ENCODE assay signal across 1 cellular context in the genomic region with DNA sequence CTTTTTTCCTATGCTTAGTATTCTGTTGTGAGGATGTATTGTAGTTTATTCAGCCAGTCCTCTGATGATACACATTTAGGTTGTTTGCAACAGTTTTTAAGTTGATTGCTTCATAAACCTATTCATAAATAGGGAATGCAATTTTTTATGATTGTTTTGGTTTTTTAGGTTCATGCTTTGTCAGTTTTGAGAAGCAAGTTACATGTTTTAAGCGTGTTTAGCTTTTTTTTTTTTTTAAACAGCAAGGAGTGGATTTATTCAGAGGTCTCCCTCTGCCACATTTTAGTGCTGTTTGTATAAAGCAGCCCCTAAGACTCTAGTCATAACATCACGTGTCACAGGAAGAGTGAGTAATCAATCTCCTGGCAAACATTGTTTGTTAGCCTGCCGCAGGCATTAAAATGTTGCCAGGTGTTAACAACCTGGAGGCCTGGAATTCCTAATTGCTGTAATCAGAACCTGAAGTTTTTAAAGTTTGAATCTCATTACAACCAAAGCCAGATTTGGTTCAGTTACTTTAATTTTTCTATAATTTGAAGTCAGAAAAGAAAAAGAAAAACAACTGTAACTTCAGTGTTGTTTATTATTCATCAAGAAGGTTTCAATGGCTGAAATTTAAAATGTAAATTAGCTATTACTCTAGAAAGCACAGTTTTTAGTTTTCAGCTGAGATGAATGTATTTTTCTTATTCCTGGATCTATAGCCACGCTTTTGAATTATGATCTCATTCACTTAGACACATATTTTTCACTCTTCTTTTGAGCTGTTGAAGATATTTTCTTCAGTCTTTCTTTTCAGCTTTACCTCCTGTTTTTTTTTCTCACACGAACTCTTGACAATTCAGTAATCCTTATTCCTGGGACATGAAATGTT.
A peak's percentile ranks its signal among the peaks of the same experiment; 100 is the strongest.
TF ChIP-seq lines count a peak whose summit lies in the region.

No MANE protein-coding gene starts in this region.

TF ChIP-seq in H1, 55 proteins besides CTCF, POLR2A, EP300 and RAD21 (continued from another document):
- TF ChIP-seq CHD7 (IDR thresholded peaks at IDR 0.05; ENCODE audit: insufficient replicate concordance, low read length): peak; percentile 54
- no peak for TF ChIP-seq GABPA (IDR thresholded peaks at IDR 0.05; ENCODE audit: borderline replicate concordance, insufficient read depth, low read length)
- TF ChIP-seq, protein P1, sequence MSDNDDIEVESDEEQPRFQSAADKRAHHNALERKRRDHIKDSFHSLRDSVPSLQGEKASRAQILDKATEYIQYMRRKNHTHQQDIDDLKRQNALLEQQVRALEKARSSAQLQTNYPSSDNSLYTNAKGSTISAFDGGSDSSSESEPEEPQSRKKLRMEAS (IDR thresholded peaks at IDR 0.05): no peak
- TF ChIP-seq NANOG (IDR thresholded peaks at IDR 0.05; ENCODE audit: insufficient read depth, low read depth, low read length, poor library complexity, severe bottlenecking): no peak
- TF ChIP-seq YY1 (IDR thresholded peaks at IDR 0.05; ENCODE audit: low read depth, low read length): no peak
- TF ChIP-seq KDM1A (IDR thresholded peaks at IDR 0.05; ENCODE audit: borderline replicate concordance, low read length): no peak
- no peak for TF ChIP-seq KDM5A (IDR thresholded peaks at IDR 0.05; ENCODE audit: low read length)
- peak; percentile 42; the same call in 1 of the 2 replicates for TF ChIP-seq JUND (IDR thresholded peaks at IDR 0.05; ENCODE audit: low read length)
- TF ChIP-seq, protein P2, sequence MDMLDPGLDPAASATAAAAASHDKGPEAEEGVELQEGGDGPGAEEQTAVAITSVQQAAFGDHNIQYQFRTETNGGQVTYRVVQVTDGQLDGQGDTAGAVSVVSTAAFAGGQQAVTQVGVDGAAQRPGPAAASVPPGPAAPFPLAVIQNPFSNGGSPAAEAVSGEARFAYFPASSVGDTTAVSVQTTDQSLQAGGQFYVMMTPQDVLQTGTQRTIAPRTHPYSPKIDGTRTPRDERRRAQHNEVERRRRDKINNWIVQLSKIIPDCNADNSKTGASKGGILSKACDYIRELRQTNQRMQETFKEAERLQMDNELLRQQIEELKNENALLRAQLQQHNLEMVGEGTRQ (IDR thresholded peaks at IDR 0.05; ENCODE audit: low read length): 0 out of 2 replicates have a peak, but pooled peaks have one; percentile 48
- TF ChIP-seq EZH2 (IDR thresholded peaks at IDR 0.05; ENCODE audit: low read depth, low read length, severe bottlenecking): no peak
- TF ChIP-seq, protein P3, sequence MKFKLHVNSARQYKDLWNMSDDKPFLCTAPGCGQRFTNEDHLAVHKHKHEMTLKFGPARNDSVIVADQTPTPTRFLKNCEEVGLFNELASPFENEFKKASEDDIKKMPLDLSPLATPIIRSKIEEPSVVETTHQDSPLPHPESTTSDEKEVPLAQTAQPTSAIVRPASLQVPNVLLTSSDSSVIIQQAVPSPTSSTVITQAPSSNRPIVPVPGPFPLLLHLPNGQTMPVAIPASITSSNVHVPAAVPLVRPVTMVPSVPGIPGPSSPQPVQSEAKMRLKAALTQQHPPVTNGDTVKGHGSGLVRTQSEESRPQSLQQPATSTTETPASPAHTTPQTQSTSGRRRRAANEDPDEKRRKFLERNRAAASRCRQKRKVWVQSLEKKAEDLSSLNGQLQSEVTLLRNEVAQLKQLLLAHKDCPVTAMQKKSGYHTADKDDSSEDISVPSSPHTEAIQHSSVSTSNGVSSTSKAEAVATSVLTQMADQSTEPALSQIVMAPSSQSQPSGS (IDR thresholded peaks at IDR 0.05; ENCODE audit: low read length): no peak
- 0 out of 2 replicates have a peak, but pooled peaks have one; percentile 53 for TF ChIP-seq TCF12 (IDR thresholded peaks at IDR 0.05; ENCODE audit: low read depth, low read length)
- TF ChIP-seq KDM4A (IDR thresholded peaks at IDR 0.05; ENCODE audit: low read depth, low read length, severe bottlenecking): no peak
- TF ChIP-seq FOSL1 (IDR thresholded peaks at IDR 0.05; ENCODE audit: insufficient read depth, low read depth, low read length): no peak
